2 cellular contexts compared by ENCODE assay signal in the genomic region with DNA sequence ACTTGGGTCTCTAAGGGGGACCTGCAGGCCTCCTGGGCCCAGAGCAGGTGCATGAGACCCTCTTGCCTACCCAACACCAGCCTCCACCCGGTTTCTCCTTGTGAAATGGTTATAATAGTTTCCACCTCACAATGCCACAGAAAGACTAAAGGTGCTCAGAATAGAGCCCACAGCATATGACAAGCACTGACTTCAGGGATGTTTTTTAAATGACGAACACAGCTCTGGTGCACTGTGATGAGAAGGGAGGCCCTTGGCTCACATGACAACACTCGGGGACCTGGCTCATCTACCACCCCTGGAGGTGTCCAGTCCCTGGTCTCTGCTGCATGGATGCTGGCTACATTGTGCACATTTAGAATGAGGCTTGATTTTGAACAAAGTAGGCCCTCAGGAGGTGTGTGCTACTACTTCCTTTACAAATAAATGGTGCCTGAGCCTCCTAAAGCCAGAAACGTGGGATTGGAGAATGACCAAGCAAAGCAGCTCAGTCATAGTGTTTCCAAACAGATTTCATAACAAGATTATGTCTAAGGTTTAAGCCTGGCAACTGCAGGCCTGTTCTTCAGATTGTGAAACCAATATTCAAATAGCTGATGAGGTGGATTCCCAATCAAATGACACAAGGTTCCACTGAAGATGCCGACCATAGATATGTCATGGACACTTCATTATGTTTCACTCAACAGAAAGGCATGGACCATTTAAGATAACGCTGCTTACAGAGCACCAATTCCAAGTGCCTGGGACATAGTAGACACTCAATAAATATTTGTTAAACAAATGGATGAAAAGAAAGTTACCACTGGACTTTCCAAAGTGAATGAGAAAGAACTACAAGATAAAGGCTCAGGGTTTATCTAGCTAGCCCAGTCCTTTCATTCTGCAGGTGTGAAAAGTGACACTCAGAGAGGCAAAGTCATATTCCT.
TF ChIP-seq lines count a peak whose summit lies in the region.

No MANE protein-coding gene starts in this region.

TF ChIP-seq in IMR-90, 13 proteins besides CTCF, POLR2A, EP300 and RAD21 (continued from another document):
- no peak for TF ChIP-seq MAFK (IDR thresholded peaks at IDR 0.05; ENCODE audit: low read depth, low read length)
- TF ChIP-seq BHLHE40 (IDR thresholded peaks at IDR 0.05; ENCODE audit: low read depth, low read length) = no peak
- no peak for TF ChIP-seq RCOR1 (IDR thresholded peaks at IDR 0.05; ENCODE audit: insufficient replicate concordance, low read length)
- TF ChIP-seq CEBPB (IDR thresholded peaks at IDR 0.05; ENCODE audit: low read depth, low read length) = no peak
- TF ChIP-seq SMC3 (IDR thresholded peaks at IDR 0.05; ENCODE audit: low read depth, low read length) = no peak

TF ChIP-seq in GM23338, 12 proteins besides CTCF, POLR2A, EP300 and RAD21 (continued from another document):
- no peak for TF ChIP-seq ETS1 (IDR thresholded peaks at IDR 0.05)
- no peak for TF ChIP-seq POLR2AphosphoS5 (IDR thresholded peaks at IDR 0.05; ENCODE audit: low read depth)
- no peak for TF ChIP-seq CREB1 (CRISPR knock-in tag; IDR thresholded peaks at IDR 0.05; ENCODE audit: low read depth)
- no peak for TF ChIP-seq STAT1 (IDR thresholded peaks at IDR 0.05; ENCODE audit: unreplicated experiment)
- TF ChIP-seq ZNF331 (CRISPR knock-in tag; IDR thresholded peaks at IDR 0.05; ENCODE audit: low read depth) = no peak
- TF ChIP-seq, protein P1, sequence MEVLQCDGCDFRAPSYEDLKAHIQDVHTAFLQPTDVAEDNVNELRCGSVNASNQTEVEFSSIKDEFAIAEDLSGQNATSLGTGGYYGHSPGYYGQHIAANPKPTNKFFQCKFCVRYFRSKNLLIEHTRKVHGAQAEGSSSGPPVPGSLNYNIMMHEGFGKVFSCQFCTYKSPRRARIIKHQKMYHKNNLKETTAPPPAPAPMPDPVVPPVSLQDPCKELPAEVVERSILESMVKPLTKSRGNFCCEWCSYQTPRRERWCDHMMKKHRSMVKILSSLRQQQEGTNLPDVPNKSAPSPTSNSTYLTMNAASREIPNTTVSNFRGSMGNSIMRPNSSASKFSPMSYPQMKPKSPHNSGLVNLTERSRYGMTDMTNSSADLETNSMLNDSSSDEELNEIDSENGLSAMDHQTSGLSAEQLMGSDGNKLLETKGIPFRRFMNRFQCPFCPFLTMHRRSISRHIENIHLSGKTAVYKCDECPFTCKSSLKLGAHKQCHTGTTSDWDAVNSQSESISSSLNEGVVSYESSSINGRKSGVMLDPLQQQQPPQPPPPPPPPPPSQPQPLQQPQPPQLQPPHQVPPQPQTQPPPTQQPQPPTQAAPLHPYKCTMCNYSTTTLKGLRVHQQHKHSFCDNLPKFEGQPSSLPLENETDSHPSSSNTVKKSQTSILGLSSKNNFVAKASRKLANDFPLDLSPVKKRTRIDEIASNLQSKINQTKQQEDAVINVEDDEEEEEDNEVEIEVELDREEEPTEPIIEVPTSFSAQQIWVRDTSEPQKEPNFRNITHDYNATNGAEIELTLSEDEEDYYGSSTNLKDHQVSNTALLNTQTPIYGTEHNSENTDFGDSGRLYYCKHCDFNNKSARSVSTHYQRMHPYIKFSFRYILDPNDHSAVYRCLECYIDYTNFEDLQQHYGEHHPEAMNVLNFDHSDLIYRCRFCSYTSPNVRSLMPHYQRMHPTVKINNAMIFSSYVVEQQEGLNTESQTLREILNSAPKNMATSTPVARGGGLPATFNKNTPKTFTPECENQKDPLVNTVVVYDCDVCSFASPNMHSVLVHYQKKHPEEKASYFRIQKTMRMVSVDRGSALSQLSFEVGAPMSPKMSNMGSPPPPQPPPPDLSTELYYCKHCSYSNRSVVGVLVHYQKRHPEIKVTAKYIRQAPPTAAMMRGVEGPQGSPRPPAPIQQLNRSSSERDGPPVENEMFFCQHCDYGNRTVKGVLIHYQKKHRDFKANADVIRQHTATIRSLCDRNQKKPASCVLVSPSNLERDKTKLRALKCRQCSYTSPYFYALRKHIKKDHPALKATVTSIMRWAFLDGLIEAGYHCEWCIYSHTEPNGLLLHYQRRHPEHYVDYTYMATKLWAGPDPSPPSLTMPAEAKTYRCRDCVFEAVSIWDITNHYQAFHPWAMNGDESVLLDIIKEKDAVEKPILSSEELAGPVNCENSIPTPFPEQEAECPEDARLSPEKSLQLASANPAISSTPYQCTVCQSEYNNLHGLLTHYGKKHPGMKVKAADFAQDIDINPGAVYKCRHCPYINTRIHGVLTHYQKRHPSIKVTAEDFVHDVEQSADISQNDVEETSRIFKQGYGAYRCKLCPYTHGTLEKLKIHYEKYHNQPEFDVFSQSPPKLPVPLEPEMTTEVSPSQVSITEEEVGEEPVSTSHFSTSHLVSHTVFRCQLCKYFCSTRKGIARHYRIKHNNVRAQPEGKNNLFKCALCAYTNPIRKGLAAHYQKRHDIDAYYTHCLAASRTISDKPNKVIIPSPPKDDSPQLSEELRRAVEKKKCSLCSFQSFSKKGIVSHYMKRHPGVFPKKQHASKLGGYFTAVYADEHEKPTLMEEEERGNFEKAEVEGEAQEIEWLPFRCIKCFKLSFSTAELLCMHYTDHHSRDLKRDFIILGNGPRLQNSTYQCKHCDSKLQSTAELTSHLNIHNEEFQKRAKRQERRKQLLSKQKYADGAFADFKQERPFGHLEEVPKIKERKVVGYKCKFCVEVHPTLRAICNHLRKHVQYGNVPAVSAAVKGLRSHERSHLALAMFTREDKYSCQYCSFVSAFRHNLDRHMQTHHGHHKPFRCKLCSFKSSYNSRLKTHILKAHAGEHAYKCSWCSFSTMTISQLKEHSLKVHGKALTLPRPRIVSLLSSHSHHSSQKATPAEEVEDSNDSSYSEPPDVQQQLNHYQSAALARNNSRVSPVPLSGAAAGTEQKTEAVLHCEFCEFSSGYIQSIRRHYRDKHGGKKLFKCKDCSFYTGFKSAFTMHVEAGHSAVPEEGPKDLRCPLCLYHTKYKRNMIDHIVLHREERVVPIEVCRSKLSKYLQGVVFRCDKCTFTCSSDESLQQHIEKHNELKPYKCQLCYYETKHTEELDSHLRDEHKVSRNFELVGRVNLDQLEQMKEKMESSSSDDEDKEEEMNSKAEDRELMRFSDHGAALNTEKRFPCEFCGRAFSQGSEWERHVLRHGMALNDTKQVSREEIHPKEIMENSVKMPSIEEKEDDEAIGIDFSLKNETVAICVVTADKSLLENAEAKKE (CRISPR knock-in tag; IDR thresholded peaks at IDR 0.05) = no peak
- no peak for TF ChIP-seq JUNB (IDR thresholded peaks at IDR 0.05; ENCODE audit: unreplicated experiment)
- no peak for TF ChIP-seq EZH2phosphoT487 (IDR thresholded peaks at IDR 0.05; ENCODE audit: unreplicated experiment)
- no peak for TF ChIP-seq NANOG (IDR thresholded peaks at IDR 0.05; ENCODE audit: borderline replicate concordance)
- no peak for TF ChIP-seq REST (IDR thresholded peaks at IDR 0.05; ENCODE audit: unreplicated experiment)
- no peak for TF ChIP-seq ZNF114 (CRISPR knock-in tag; IDR thresholded peaks at IDR 0.05)
